ENCODE assay signal across 10 cellular contexts in the genomic region with DNA sequence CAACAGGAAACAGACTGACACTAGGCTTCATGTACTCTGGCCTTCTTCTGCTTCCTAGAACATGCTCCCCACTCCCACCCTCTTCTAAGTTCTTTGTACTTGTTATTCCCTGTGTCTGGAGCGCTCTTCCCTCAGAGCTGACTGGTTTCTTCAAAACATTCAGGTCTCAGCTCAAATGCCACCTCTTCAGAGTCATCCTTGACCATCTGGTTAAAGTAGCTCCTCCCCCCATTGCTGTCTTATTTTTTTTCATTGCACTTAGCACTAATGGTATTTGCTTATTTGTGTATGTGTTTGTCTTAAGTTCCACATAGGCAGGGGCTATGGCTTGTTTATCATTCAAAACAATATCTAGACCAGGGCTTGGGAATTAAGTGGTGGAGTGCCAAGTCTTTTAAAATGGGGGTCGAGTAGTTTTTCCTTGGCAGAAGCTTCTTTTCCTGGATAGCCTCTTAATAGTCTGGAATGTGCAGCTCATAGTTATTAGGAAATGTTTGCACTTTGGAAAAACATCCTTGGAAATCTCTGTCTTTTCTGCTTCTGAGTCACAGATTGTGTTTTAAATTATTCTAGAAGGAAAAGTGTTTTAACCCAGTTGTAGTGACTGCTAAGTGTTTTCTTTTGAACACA. TPM values are rescaled to one million over a fixed set of nuclear protein-coding genes. Genes with fewer than 3 reads are reported as not detected.
A peak's percentile ranks its signal among the peaks of the same experiment; 100 is the strongest.
DNase-seq lines count a peak whose midpoint lies in the region; ATAC-seq, FAIRE-seq and TF ChIP-seq lines count a peak whose summit lies in the region.
"Had no signal": no experiment of that assay in that cellular context is flagged by ENCODE, and none has a peak within 500 bp of the region (broad histone marks: within the 10 kb centered on the region; RNA-seq: fewer than 3 reads in every experiment).

No MANE protein-coding gene starts in this region.

- TF ChIP-seq POLR2A in GM12892 (IDR thresholded peaks at IDR 0.05; ENCODE audit: low read depth, low read length) = no peak

- peaks cover 0 to 9% (median 0%) of the 10 kb centered on the region in 3 experiments for H3K36me3 ChIP-seq in naive thymus-derived CD4-positive, alpha-beta T cell (ENCODE audit: control insufficient read depth in 2 of 3, insufficient read depth in 3 of 3, low read length in 3 of 3)

- POLR2A ChIA-PET in naive thymus-derived CD4-positive, alpha-beta T cell (lab: Charles Lee) = interaction anchor here (0.7 kb wide), 2 partner anchors 49 to 98 kb away, joined by 3 to 4 read pairs; no protein-coding TSS in a partner anchor

- H3K4me3 Mint-ChIP-seq in naive thymus-derived CD4-positive, alpha-beta T cell = peak overlapping the region in 3 of 10 donors; percentile 5 to 48 (median 20)

- H3K4me1 ChIP-seq in naive thymus-derived CD4-positive, alpha-beta T cell (ENCODE audit: control insufficient read depth in 2 of 2, insufficient read depth in 2 of 2, low read length in 2 of 2) = peaks cover 0 to 4% of the 10 kb centered on the region in 2 donors

- no peak overlapping the region for H3K4me3 ChIP-seq in naive thymus-derived CD4-positive, alpha-beta T cell (ENCODE audit: low read length)

- H3K9me3 Mint-ChIP-seq in naive thymus-derived CD4-positive, alpha-beta T cell = no peaks in the 10 kb centered on the region

- H3K27ac ChIP-seq in naive thymus-derived CD4-positive, alpha-beta T cell (ENCODE audit: low read depth, low read length) = no peak overlapping the region
- H3K27ac ChIP-seq: KMS-11, VCaP had no signal

- H3K36me3 Mint-ChIP-seq in naive thymus-derived CD4-positive, alpha-beta T cell = peaks cover 0 to 23% (median 18%) of the 10 kb centered on the region in 5 donors

- H3K27me3 Mint-ChIP-seq in naive thymus-derived CD4-positive, alpha-beta T cell = no peaks in the 10 kb centered on the region

- peak overlapping the region in 8 of 9 donors; percentile 0 to 64 (median 50) for H3K27ac Mint-ChIP-seq in naive thymus-derived CD4-positive, alpha-beta T cell

- CTCF ChIA-PET in naive thymus-derived CD4-positive, alpha-beta T cell (lab: Charles Lee) = no interaction called here

- no peaks in the 10 kb centered on the region for H3K9me3 ChIP-seq in naive thymus-derived CD4-positive, alpha-beta T cell (ENCODE audit: control insufficient read depth in 2 of 3, low read length in 3 of 3)

- ATAC-seq in naive thymus-derived CD4-positive, alpha-beta T cell = no peak
- ATAC-seq in GM19351 (IDR thresholded peaks at IDR 0.05; ENCODE audit: unreplicated experiment) = no peak

- FAIRE-seq in GM12892 (lab: Jason Lieb, UNC) = no peak

- DNase-seq in AG20443 (ENCODE audit: low spot score) (peak; percentile 64), LHCN-M2 (ENCODE audit: low read depth) (peak; percentile 59), dermis blood vessel endothelial cell (peak; percentile 77), GM12892 (ENCODE audit: insufficient read length) (no peak), NCI-H187 treated with DMSO at 0.1 percent for 48 hours (lab: John Stamatoyannopoulos, UW) (no peak)
- no peak for DNase-seq in naive thymus-derived CD4-positive, alpha-beta T cell
- no peak for DNase-seq in stimulated activated CD4-positive, alpha-beta T cell treated with anti-CD3 and anti-CD28 coated beads, Interleukin-4, amount 100 ng/mL, for 1 hour

- intact Hi-C loops in naive thymus-derived CD4-positive, alpha-beta T cell (cut with micrococcal nuclease) = no loop called here

- H3K27me3 ChIP-seq in naive thymus-derived CD4-positive, alpha-beta T cell (ENCODE audit: control insufficient read depth in 2 of 2, insufficient read depth in 2 of 2, low read length in 2 of 2) = no peaks in the 10 kb centered on the region

- peaks cover 20 to 59% (median 56%) of the 10 kb centered on the region in 7 donors for H3K4me1 Mint-ChIP-seq in naive thymus-derived CD4-positive, alpha-beta T cell

RNA-seq across cellular contexts. Expression of a gene that starts 60.0 kb away (rescaled TPM):
- total RNA-seq in LHCN-M2 (2014; rRNA removed) (17.0 and 18.3 TPM in 2 replicates), dermis blood vessel endothelial cell (36.9 and 49.4 TPM in 2 replicates)
- polyA plus RNA-seq in LHCN-M2 (2012) = 49.9 TPM
- 10 to 100 TPM; 24.8 to 48.2 (median 32.8) TPM for total RNA-seq in naive thymus-derived CD4-positive, alpha-beta T cell
- polyA plus RNA-seq in naive thymus-derived CD4-positive, alpha-beta T cell = 10 to 100 TPM; 40.2 to 44.3 TPM
- 25.8 TPM for polyA plus RNA-seq in GM12892 (2012; ENCODE audit: missing spikeins)

Comparison
In these comparisons a context has a peak if more than half of its experiments do, and no peak if none do; other contexts are left out.
1. DNase-seq: peak in AG20443 (single experiment), LHCN-M2 (single experiment) and dermis blood vessel endothelial cell (single experiment); none in naive thymus-derived CD4-positive, alpha-beta T cell (0 of 9), GM12892 (single experiment), stimulated activated CD4-positive, alpha-beta T cell treated with anti-CD3 and anti-CD28 coated beads, Interleukin-4, amount 100 ng/mL, for 1 hour (single experiment) and NCI-H187 treated with DMSO at 0.1 percent for 48 hours (single experiment).